1 cellular context compared by ENCODE assay signal in the genomic region with DNA sequence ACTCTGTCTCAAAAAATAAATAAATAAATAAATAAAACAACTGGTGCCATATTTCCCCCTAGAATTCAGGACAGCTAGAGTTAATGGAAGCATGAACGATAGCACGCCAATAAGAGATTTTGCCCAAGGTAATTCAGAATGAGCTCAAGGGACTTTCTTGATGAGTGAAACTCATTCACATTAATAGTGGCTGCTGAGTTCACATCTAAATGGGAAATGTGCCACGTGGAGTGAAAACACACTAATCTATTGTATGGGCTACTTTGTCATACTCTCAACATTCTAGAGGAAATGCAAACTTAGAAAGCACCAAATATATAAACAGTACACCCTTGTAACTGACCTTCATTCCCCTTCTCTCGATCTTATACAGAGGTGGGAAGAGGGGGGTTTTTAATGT.
TF ChIP-seq lines count a peak whose summit lies in the region.

No MANE protein-coding gene starts in this region.

TF ChIP-seq in GM23338, 12 proteins besides CTCF, POLR2A, EP300 and RAD21 (continued from another document):
- TF ChIP-seq, protein P1, sequence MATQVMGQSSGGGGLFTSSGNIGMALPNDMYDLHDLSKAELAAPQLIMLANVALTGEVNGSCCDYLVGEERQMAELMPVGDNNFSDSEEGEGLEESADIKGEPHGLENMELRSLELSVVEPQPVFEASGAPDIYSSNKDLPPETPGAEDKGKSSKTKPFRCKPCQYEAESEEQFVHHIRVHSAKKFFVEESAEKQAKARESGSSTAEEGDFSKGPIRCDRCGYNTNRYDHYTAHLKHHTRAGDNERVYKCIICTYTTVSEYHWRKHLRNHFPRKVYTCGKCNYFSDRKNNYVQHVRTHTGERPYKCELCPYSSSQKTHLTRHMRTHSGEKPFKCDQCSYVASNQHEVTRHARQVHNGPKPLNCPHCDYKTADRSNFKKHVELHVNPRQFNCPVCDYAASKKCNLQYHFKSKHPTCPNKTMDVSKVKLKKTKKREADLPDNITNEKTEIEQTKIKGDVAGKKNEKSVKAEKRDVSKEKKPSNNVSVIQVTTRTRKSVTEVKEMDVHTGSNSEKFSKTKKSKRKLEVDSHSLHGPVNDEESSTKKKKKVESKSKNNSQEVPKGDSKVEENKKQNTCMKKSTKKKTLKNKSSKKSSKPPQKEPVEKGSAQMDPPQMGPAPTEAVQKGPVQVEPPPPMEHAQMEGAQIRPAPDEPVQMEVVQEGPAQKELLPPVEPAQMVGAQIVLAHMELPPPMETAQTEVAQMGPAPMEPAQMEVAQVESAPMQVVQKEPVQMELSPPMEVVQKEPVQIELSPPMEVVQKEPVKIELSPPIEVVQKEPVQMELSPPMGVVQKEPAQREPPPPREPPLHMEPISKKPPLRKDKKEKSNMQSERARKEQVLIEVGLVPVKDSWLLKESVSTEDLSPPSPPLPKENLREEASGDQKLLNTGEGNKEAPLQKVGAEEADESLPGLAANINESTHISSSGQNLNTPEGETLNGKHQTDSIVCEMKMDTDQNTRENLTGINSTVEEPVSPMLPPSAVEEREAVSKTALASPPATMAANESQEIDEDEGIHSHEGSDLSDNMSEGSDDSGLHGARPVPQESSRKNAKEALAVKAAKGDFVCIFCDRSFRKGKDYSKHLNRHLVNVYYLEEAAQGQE (IDR thresholded peaks at IDR 0.05; ENCODE audit: unreplicated experiment), result no peak
- no peak for TF ChIP-seq JUNB (IDR thresholded peaks at IDR 0.05; ENCODE audit: unreplicated experiment)
- no peak for TF ChIP-seq ZNF331 (CRISPR knock-in tag; IDR thresholded peaks at IDR 0.05; ENCODE audit: low read depth)
- no peak for TF ChIP-seq ZNF114 (CRISPR knock-in tag; IDR thresholded peaks at IDR 0.05)
- TF ChIP-seq CREB1 (CRISPR knock-in tag; IDR thresholded peaks at IDR 0.05; ENCODE audit: low read depth), result no peak
- TF ChIP-seq NANOG (IDR thresholded peaks at IDR 0.05; ENCODE audit: borderline replicate concordance), result no peak
